Comparison of ENCODE assay signal across 13 cellular contexts in the genomic region with DNA sequence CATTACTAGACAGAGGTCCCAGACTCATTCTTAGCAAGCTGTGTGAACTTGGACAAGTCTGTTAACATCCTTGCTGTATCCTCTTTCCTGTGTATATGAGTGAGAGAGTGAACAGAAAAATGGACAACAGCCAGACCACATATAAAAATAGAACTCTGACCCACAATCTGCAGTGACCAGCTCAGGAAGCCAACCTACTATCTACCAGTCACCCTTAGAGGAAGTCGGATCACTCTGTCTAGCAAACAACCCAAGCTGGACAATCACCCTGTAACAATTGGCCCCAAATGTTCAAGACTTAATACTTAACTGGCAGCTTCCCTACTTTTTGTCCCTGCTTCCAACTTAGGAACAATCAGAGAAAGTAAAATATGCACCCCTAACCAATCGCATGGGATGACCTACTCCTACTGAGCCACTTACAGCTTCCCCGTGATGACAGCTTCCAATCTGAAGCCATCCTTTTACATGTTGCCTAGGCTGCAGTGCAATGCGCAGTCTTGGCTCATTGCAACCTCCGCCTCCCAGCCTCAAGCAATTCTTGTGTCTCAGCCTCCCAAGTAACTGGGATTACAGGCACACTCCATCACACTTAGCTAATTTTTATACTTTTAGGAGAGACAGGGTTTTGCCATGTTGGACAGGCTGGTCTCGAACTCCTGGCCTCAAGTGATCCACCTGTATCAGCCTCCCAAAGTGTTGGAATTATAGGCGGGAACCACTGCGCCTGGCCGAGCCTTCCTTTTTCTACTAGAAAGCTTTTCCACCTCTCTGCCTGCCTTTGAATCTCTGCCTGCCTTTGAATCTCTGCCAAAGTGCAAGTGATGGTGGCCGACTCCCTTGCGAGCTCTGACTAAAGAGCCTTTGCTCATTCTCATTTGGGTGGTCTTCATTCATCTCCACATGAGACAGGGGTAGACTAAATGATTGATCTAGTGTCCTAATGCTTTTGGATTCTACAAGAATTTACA.
A peak's percentile ranks its signal among the peaks of the same experiment; 100 is the strongest.
DNase-seq lines count a peak whose midpoint lies in the region; ATAC-seq, FAIRE-seq and TF ChIP-seq lines count a peak whose summit lies in the region.
"Had no signal": no experiment of that assay in that cellular context is flagged by ENCODE, and none has a peak within 500 bp of the region (broad histone marks: within the 10 kb centered on the region; RNA-seq: fewer than 3 reads in every experiment).

No MANE protein-coding gene starts in this region.

- dilution Hi-C loops in IMR-90 (cut with HindIII; ENCODE audit: low sequenced_read_pairs, unreplicated experiment), result no loop called here

- peak overlapping the region; percentile 80 to 89 for H4K8ac ChIP-seq in IMR-90 (ENCODE audit: low read depth in 2 of 2, low read length in 2 of 2)

- ATAC-seq in IMR-90 (ENCODE audit: low read depth), result peak; percentile 25
- ATAC-seq in K562, result peak; percentile 75
- ATAC-seq in left lobe of liver, result peak; percentile 31
- no peak for ATAC-seq in HG02759 (IDR thresholded peaks at IDR 0.05; ENCODE audit: unreplicated experiment)
- ATAC-seq: activated T-cell treated with anti-CD3 and anti-CD28 coated beads, Interleukin-2, amount 50 U/mL, for 72 hours had no signal

- H3K36me3 ChIP-seq in IMR-90 (ENCODE audit: control insufficient read depth, insufficient read depth, low read length), result no peaks in the 10 kb centered on the region
- no peaks in the 10 kb centered on the region; the same call in 2 of the 3 replicates for H3K36me3 ChIP-seq in K562 (ENCODE audit: control insufficient read depth, insufficient read depth, low read length)
- H3K36me3 ChIP-seq in spleen, result no peaks in the 10 kb centered on the region
- H3K36me3 ChIP-seq: upper lobe of left lung had no signal

- peaks cover 0 to 11% of the 10 kb centered on the region in 2 experiments; a peak in 1 of 4 replicates for H3K79me1 ChIP-seq in IMR-90 (ENCODE audit: low read depth in 1 of 2, low read length in 2 of 2)

- TF ChIP-seq EP300 in K562 (IDR thresholded peaks at IDR 0.05; ENCODE audit: low read length), result peak; percentile 85; the same call in 1 of the 2 replicates

- H4K5ac ChIP-seq in IMR-90 (ENCODE audit: low read depth, low read length), result peak overlapping the region; percentile 27; the same call in 1 of the 2 replicates

- H2AK9ac ChIP-seq in IMR-90 (replicated peaks; ENCODE audit: low read depth, low read length, poor library complexity), result no peak overlapping the region

- no peaks in the 10 kb centered on the region for H3K27me3 ChIP-seq in IMR-90 (ENCODE audit: control insufficient read depth, insufficient read depth, low read length)
- no peaks in the 10 kb centered on the region for H3K27me3 ChIP-seq in K562 (ENCODE audit: control insufficient read depth in 2 of 2, insufficient read depth in 2 of 2, low read length in 2 of 2)
- H3K27me3 ChIP-seq in spleen (replicated peaks in 1 of 7), result peaks cover 0 to 4% (median 0%) of the 10 kb centered on the region in 7 donors
- H3K27me3 ChIP-seq: upper lobe of left lung had no signal

- POLR2A ChIA-PET in IMR-90 (lab: Charles Lee; ENCODE audit: unreplicated experiment) (interaction anchor here (1.0 kb wide), 1 partner anchor 144 kb away, joined by 3 read pairs; no protein-coding TSS in a partner anchor), K562 (lab: Yijun Ruan, JAX) (interaction anchor here (0.7 to 0.8 kb wide), 2 partner anchors 26 to 36 kb away, joined by 3 read pairs; no protein-coding TSS in a partner anchor)

- H2BK5ac ChIP-seq in IMR-90 (ENCODE audit: low read depth, low read length, poor library complexity, severe bottlenecking), result peak overlapping the region; percentile 98

- H3K79me2 ChIP-seq in K562 (ENCODE audit: control insufficient read depth, insufficient read depth, low read length), result no peaks in the 10 kb centered on the region

- peak overlapping the region; percentile 62 for H3K56ac ChIP-seq in IMR-90 (ENCODE audit: extremely low read depth, insufficient read depth, low read length)

- H2AK5ac ChIP-seq in IMR-90 (ENCODE audit: low read depth, low read length), result peak overlapping the region; percentile 100

- H2AFZ ChIP-seq in IMR-90 (replicated peaks; ENCODE audit: low read length, poor library complexity) (peak overlapping the region; percentile 44), K562 (ENCODE audit: low read depth, low read length) (peak overlapping the region; percentile 65)

- DNase-seq in AG08396 (ENCODE audit: low spot score) (peak; percentile 64), IMR-90 (peak; percentile 94), K562 (ENCODE audit: extremely low read depth in 1 of 4, low spot score in 3 of 4) (peak in 2 of 4 experiments; percentile 55 to 78), left lobe of liver (ENCODE audit: low spot score) (no peak), spleen (no peak), HTR-8/SVneo (ENCODE audit: insufficient read length, low spot score) (no peak)
- DNase-seq in stimulated activated naive CD4-positive, alpha-beta T cell (lab: John Stamatoyannopoulos, UW), result no peak
- DNase-seq: activated T-cell treated with anti-CD3 and anti-CD28 coated beads, Interleukin-2, amount 50 U/mL, for 72 hours; NCI-H526 had no signal

- in situ Hi-C loops in IMR-90 (cut with MboI; ENCODE audit: low sequenced_read_pairs) (no loop called here), K562 (cut with MboI) (no loop called here)

- H3K9me1 ChIP-seq in IMR-90 (ENCODE audit: insufficient read depth, low read length) (peaks cover 28% of the 10 kb centered on the region), K562 (ENCODE audit: control insufficient read depth, insufficient read depth, low read length) (no peaks in the 10 kb centered on the region)

- peak overlapping the region; percentile 98 for H2BK120ac ChIP-seq in IMR-90 (ENCODE audit: low read depth, low read length)

- H2BK15ac ChIP-seq in IMR-90 (ENCODE audit: low read depth, low read length), result peak overlapping the region; percentile 99

- H3K4ac ChIP-seq in IMR-90 (ENCODE audit: low read depth, low read length), result peak overlapping the region; percentile 99

- H3K4me1 ChIP-seq in IMR-90 (ENCODE audit: control insufficient read depth, insufficient read depth, low read length) (peaks cover 27% of the 10 kb centered on the region), K562 (replicated peaks in 1 of 2; ENCODE audit: control insufficient read depth in 2 of 2, insufficient read depth in 2 of 2, low read length in 2 of 2) (peaks cover 18 to 58% of the 10 kb centered on the region in 2 experiments), spleen (peaks cover 0 to 12% (median 7%) of the 10 kb centered on the region in 6 donors)
- H3K4me1 ChIP-seq: upper lobe of left lung had no signal

- FAIRE-seq in K562 (lab: Jason Lieb, UNC) (peak; percentile 80), HTR-8/SVneo (lab: Jason Lieb, UNC) (no peak)

- H3K27ac ChIP-seq in IMR-90 (ENCODE audit: insufficient read depth, low read length) (peak overlapping the region; percentile 94), K562 (ENCODE audit: extremely low read depth, low read depth, low read length) (peak overlapping the region; percentile 53; the same call in 2 of the 3 replicates), spleen (no peak overlapping the region)
- H3K27ac ChIP-seq: C4-2B, coronary artery, upper lobe of left lung had no signal

- BruUV-seq in IMR-90 (replicated peaks; lab: Mats Ljungman, UMichigan) (no TSS peak), K562 (replicated peaks; lab: Mats Ljungman, UMichigan) (no TSS peak)

- peak overlapping the region; percentile 99 for H2BK20ac ChIP-seq in IMR-90 (ENCODE audit: low read depth, low read length)

- H3K4me2 ChIP-seq in IMR-90 (ENCODE audit: low read depth, low read length) (no peak overlapping the region), K562 (ENCODE audit: insufficient read depth, low read length) (peak overlapping the region; percentile 22)

- peak overlapping the region; percentile 97 for H4K91ac ChIP-seq in IMR-90 (ENCODE audit: insufficient read depth, low read depth, low read length)

- TF ChIP-seq RAD21 in IMR-90 (IDR thresholded peaks at IDR 0.05; ENCODE audit: low read length) (no peak), K562 (CRISPR knock-in tag; conservative IDR thresholded peaks at IDR 0.05 in 1 of 2, IDR thresholded peaks at IDR 0.05 in 1 of 2) (no peak; a peak in 1 of 4 replicates)

- H3K14ac ChIP-seq in IMR-90 (replicated peaks; ENCODE audit: low read depth, low read length), result peak overlapping the region; percentile 94

- TF ChIP-seq CTCF in IMR-90 (conservative IDR thresholded peaks at IDR 0.05; ENCODE audit: low read depth, low read length), result no peak
- no peak for TF ChIP-seq CTCF in K562 (IDR thresholded peaks at IDR 0.05 in 2 of 3, conservative IDR thresholded peaks at IDR 0.05 in 1 of 3; ENCODE audit: insufficient read depth in 2 of 3, low read depth in 1 of 3, low read length in 3 of 3)
- no peak for TF ChIP-seq CTCF in spleen (IDR thresholded peaks at IDR 0.05 in 8 of 11, conservative IDR thresholded peaks at IDR 0.05 in 3 of 11)

- intact Hi-C loops in IMR-90 (cut with micrococcal nuclease), result no loop called here
- intact Hi-C loops in K562 (cut with micrococcal nuclease), result no loop called here
- intact Hi-C loops in spleen (cut with DNase I; ENCODE audit: low total_unique reads), result no loop called here

- TF ChIP-seq POLR2A in IMR-90 (IDR thresholded peaks at IDR 0.05; ENCODE audit: low read depth, low read length), result no peak
- TF ChIP-seq POLR2A in K562 (conservative IDR thresholded peaks at IDR 0.05), result no peak
- no peak for TF ChIP-seq POLR2A in spleen (IDR thresholded peaks at IDR 0.05)

- H3K9ac ChIP-seq in IMR-90 (ENCODE audit: low read depth, low read length) (no peak overlapping the region), K562 (ENCODE audit: insufficient read depth in 1 of 2, low read depth in 2 of 2, low read length in 2 of 2) (0 out of 4 replicates have a peak overlapping the region, but pooled peaks of 1 of the 2 experiments have one; percentile 6)

- H3K23ac ChIP-seq in IMR-90 (ENCODE audit: low read depth, low read length), result peak overlapping the region; percentile 98; the same call in 1 of the 2 replicates

- 76% methylated on average over 3 of the region's 11 CpGs; no CpG with 5 or more reads in 1 of the 2 experiments for WGBS in IMR-90 (ENCODE audit: extremely low coverage in 2 of 2, insufficient read length in 1 of 2), 2 experiments
- 58% methylated on average over 11 of the region's 11 CpGs for WGBS in K562 (ENCODE audit: insufficient coverage, low coverage, missing lambda C conversion rate)
- 79 to 88% (median 81%) methylated on average over 11 of the region's 11 CpGs for WGBS in spleen, 5 donors

- peaks cover 6% of the 10 kb centered on the region; the same call in 1 of the 2 replicates for H3K9me3 ChIP-seq in IMR-90 (ENCODE audit: control insufficient read depth, insufficient read depth, low read length)
- H3K9me3 ChIP-seq in K562 (replicated peaks; ENCODE audit: control insufficient read depth, insufficient read depth, low read depth, low read length), result peaks cover 7% of the 10 kb centered on the region; the same call in 1 of the 2 replicates
- peaks cover 0 to 6% (median 0%) of the 10 kb centered on the region in 8 donors for H3K9me3 ChIP-seq in spleen
- H3K9me3 ChIP-seq: upper lobe of left lung had no signal

- H3K4me3 ChIP-seq in IMR-90 (ENCODE audit: insufficient read depth, low read depth, low read length) (no peak overlapping the region), K562 (no peak overlapping the region), spleen (no peak overlapping the region)
- H3K4me3 ChIP-seq: coronary artery, upper lobe of left lung had no signal

- H3K18ac ChIP-seq in IMR-90 (ENCODE audit: low read depth, low read length), result peak overlapping the region; percentile 98

- CTCF ChIA-PET in IMR-90 (lab: Yijun Ruan, JAX) (interaction anchor here (1.4 kb wide), 1 partner anchor 39 kb away, joined by 5 read pairs; no protein-coding TSS in a partner anchor), K562 (lab: Yijun Ruan, JAX; ENCODE audit: low intra/inter-chr PET ratio) (no interaction called here)

- H4K20me1 ChIP-seq in IMR-90 (ENCODE audit: insufficient read depth, low read length), result no peaks in the 10 kb centered on the region
- H4K20me1 ChIP-seq in K562 (replicated peaks; ENCODE audit: control insufficient read depth, insufficient read depth, low read length), result no peaks in the 10 kb centered on the region

Comparison
In these comparisons a context has a peak if more than half of its experiments do, and no peak if none do; other contexts are left out.
1. DNase-seq: peak in AG08396 (single experiment) and IMR-90 (single experiment); none in left lobe of liver (single experiment), spleen (single experiment), stimulated activated naive CD4-positive, alpha-beta T cell (0 of 6) and HTR-8/SVneo (single experiment).
2. H3K27ac ChIP-seq: peak in IMR-90 (single experiment) and K562 (single experiment); none in spleen (0 of 8).